8 cellular contexts compared by ENCODE assay signal in genomic region chr2:60152226-60152833, GRCh38.
DNase-seq lines count a peak whose midpoint lies in the region; ATAC-seq and TF ChIP-seq lines count a peak whose summit lies in the region.

No MANE protein-coding gene starts in this region.

- DNase-seq in cardiac muscle cell (ENCODE audit: low read depth in 1 of 2, low spot score in 1 of 2) (peak in 1 of 2 donors; percentile 13), cardiac septum (ENCODE audit: low spot score) (no peak), NT2/D1 (ENCODE audit: low read depth, low spot score) (peak; percentile 32), foreskin keratinocyte (peak in 1 of 2 donors; percentile 41), upper lobe of left lung (no peak), NCI-H1105 (lab: John Stamatoyannopoulos, UW) (no peak)
- DNase-seq in activated effector memory CD4-positive, alpha-beta T cell treated with Interleukin-2 at 50 U/mL for 16 hours, result no peak
- DNase-seq in T-helper 2 cell treated with Interferon-gamma antibody and Interleukin-4, amounts not matched to agents 5 μg/mL and 100 μg/mL, for 36 hours (ENCODE audit: low spot score), result no peak

- TF ChIP-seq POLR2A in upper lobe of left lung (IDR thresholded peaks at IDR 0.05), result no peak

- no peaks in the 10 kb centered on the region for H3K4me1 Mint-ChIP-seq in T-helper 2 cell treated with Interferon-gamma antibody and Interleukin-4, amounts not matched to agents 5 μg/mL and 100 μg/mL, for 36 hours (ENCODE audit: low read depth)

- H3K9me3 ChIP-seq in cardiac muscle cell (ENCODE audit: low read depth), result no peaks in the 10 kb centered on the region
- peaks cover 15% of the 10 kb centered on the region for H3K9me3 ChIP-seq in NT2/D1 (ENCODE audit: insufficient read depth, low read length)
- peaks cover 0 to 5% (median 2%) of the 10 kb centered on the region in 4 donors for H3K9me3 ChIP-seq in upper lobe of left lung

- H3K27me3 ChIP-seq in cardiac muscle cell (no peaks in the 10 kb centered on the region), NT2/D1 (ENCODE audit: insufficient read depth, insufficient read length) (no peaks in the 10 kb centered on the region), foreskin keratinocyte (peaks cover 8% of the 10 kb centered on the region), upper lobe of left lung (no peaks in the 10 kb centered on the region)

- 72 to 77% methylated on average over 4 of the region's 4 CpGs for WGBS in upper lobe of left lung, 2 donors

- H3K4me3 ChIP-seq in cardiac muscle cell (no peak overlapping the region), NT2/D1 (ENCODE audit: insufficient read length, low read depth) (no peak overlapping the region), upper lobe of left lung (no peak overlapping the region)

- TF ChIP-seq CTCF in cardiac muscle cell (IDR thresholded peaks at IDR 0.05; ENCODE audit: low read depth, low read length) (peak; percentile 53), foreskin keratinocyte (conservative IDR thresholded peaks at IDR 0.05) (peak; percentile 89), upper lobe of left lung (IDR thresholded peaks at IDR 0.05) (peak; percentile 37 to 71 (median 56))

- H3K4me1 ChIP-seq in cardiac muscle cell (ENCODE audit: low read depth) (no peaks in the 10 kb centered on the region), NT2/D1 (ENCODE audit: insufficient read depth, insufficient read length) (no peaks in the 10 kb centered on the region), foreskin keratinocyte (no peaks in the 10 kb centered on the region), upper lobe of left lung (no peaks in the 10 kb centered on the region)

- H3K9me3 Mint-ChIP-seq in T-helper 2 cell treated with Interferon-gamma antibody and Interleukin-4, amounts not matched to agents 5 μg/mL and 100 μg/mL, for 36 hours, result no peaks in the 10 kb centered on the region

- ATAC-seq in foreskin keratinocyte, result peak; percentile 39
- no peak for ATAC-seq in upper lobe of left lung (ENCODE audit: low FRiP score in 2 of 2)

- no peaks in the 10 kb centered on the region for H3K36me3 ChIP-seq in cardiac muscle cell
- H3K36me3 ChIP-seq in NT2/D1 (ENCODE audit: insufficient read depth, insufficient read length, low read length), result no peaks in the 10 kb centered on the region
- H3K36me3 ChIP-seq in upper lobe of left lung, result no peaks in the 10 kb centered on the region

- no peak overlapping the region for H3K9ac ChIP-seq in NT2/D1 (ENCODE audit: insufficient read length, low read depth)

- H3K36me3 Mint-ChIP-seq in T-helper 2 cell treated with Interferon-gamma antibody and Interleukin-4, amounts not matched to agents 5 μg/mL and 100 μg/mL, for 36 hours (ENCODE audit: low read depth), result no peaks in the 10 kb centered on the region

- no peaks in the 10 kb centered on the region for H3K27me3 Mint-ChIP-seq in T-helper 2 cell treated with Interferon-gamma antibody and Interleukin-4, amounts not matched to agents 5 μg/mL and 100 μg/mL, for 36 hours (ENCODE audit: low read depth)

- no peak overlapping the region for H3K27ac Mint-ChIP-seq in T-helper 2 cell treated with Interferon-gamma antibody and Interleukin-4, amounts not matched to agents 5 μg/mL and 100 μg/mL, for 36 hours

- H3K27ac ChIP-seq in cardiac muscle cell, result no peak overlapping the region
- H3K27ac ChIP-seq in foreskin keratinocyte, result no peak overlapping the region
- no peak overlapping the region for H3K27ac ChIP-seq in upper lobe of left lung

- no peak overlapping the region for H3K4me3 Mint-ChIP-seq in T-helper 2 cell treated with Interferon-gamma antibody and Interleukin-4, amounts not matched to agents 5 μg/mL and 100 μg/mL, for 36 hours

- intact Hi-C loops in cardiac septum (cut with DNase I), result no loop called here

- TF ChIP-seq EP300 in upper lobe of left lung (IDR thresholded peaks at IDR 0.05), result no peak
